In the genomic region with DNA sequence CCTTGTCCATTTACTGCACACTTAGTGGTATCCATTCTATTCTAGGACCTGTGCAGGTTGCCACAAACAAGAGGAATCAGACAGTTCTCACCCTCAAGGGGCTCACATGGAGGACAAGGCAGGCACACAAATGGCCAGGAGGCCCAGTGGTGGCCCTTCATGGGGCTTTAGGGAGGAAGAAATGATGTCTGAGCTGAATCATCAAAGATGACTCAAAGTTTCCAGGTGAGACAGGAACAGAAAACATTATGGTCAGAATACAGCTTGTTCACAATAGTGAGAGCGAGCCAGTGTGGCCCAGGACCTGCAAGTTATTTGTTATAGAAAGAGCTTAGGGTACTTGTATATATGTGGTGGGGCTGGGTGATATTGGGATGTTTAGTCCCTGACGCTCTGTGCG, we compare ENCODE assay signal across 11 cellular contexts. TPM values are rescaled to one million over a fixed set of nuclear protein-coding genes. Genes with fewer than 3 reads are reported as not detected.
DNase-seq lines count a peak whose midpoint lies in the region; ATAC-seq and TF ChIP-seq lines count a peak whose summit lies in the region.
"Had no signal": no experiment of that assay in that cellular context is flagged by ENCODE, and none has a peak within 500 bp of the region (broad histone marks: within the 10 kb centered on the region; RNA-seq: fewer than 3 reads in every experiment).

No MANE protein-coding gene starts in this region.

- H3K9me3 ChIP-seq in OCI-LY1 (ENCODE audit: low read length) (no peaks in the 10 kb centered on the region), iPS-20b (ENCODE audit: insufficient read depth, low read depth, low read length) (no peaks in the 10 kb centered on the region), colonic mucosa (no peaks in the 10 kb centered on the region)

- H3K27me3 ChIP-seq in OCI-LY1 (ENCODE audit: insufficient read depth, low read length) (no peaks in the 10 kb centered on the region), iPS-20b (ENCODE audit: insufficient read depth, low read length) (no peaks in the 10 kb centered on the region), colonic mucosa (no peaks in the 10 kb centered on the region)

- H3K4me3 ChIP-seq in GM12864 (ENCODE audit: low read depth, low read length): no peak overlapping the region
- H3K4me3 ChIP-seq in OCI-LY1 (ENCODE audit: low read depth, low read length, poor library complexity, severe bottlenecking): no peak overlapping the region
- H3K4me3 ChIP-seq in iPS-20b (ENCODE audit: low read length): no peak overlapping the region
- H3K4me3 ChIP-seq in colonic mucosa: no peak overlapping the region

- no peaks in the 10 kb centered on the region for H4K20me1 ChIP-seq in OCI-LY1 (ENCODE audit: insufficient read depth, low read length)

- DNase-seq in GM12864 (ENCODE audit: low read depth): peak; percentile 39
- no peak for DNase-seq in HT-29 (ENCODE audit: low spot score)
- DNase-seq in colonic mucosa: no peak
- DNase-seq in cardiac septum (ENCODE audit: low spot score): no peak
- DNase-seq: DMS79, NCI-H1436 treated with DMSO at 0.1 percent for 48 hours had no signal

- H3F3A ChIP-seq in OCI-LY1 (ENCODE audit: insufficient read depth, low read length): no peaks in the 10 kb centered on the region

- TF ChIP-seq CTCF in GM12864 (IDR thresholded peaks at IDR 0.05; ENCODE audit: low read depth, low read length, missing control alignments) (no peak), OCI-LY1 (IDR thresholded peaks at IDR 0.05; ENCODE audit: low read length) (no peak), colonic mucosa (IDR thresholded peaks at IDR 0.05) (no peak)

- H3K9ac ChIP-seq in OCI-LY1 (ENCODE audit: low read length) (no peak overlapping the region), iPS-20b (ENCODE audit: low read depth, low read length) (peak overlapping the region; percentile 35; the same call in 1 of the 2 replicates), colonic mucosa (ENCODE audit: low read depth in 2 of 2, low read length in 2 of 2) (no peak overlapping the region)

- no peak overlapping the region for H2AFZ ChIP-seq in OCI-LY1 (ENCODE audit: low read length)

- intact Hi-C loops in colonic mucosa (cut with DNase I): no loop called here
- intact Hi-C loops in cardiac septum (cut with DNase I): no loop called here

- no peak overlapping the region for H3K4me2 ChIP-seq in OCI-LY1 (ENCODE audit: low read length)

- H3K36me3 ChIP-seq in OCI-LY1 (ENCODE audit: insufficient read depth, low read length) (peaks cover 14% of the 10 kb centered on the region; the same call in 1 of the 2 replicates), iPS-20b (ENCODE audit: insufficient read depth, low read depth, low read length) (no peaks in the 10 kb centered on the region), colonic mucosa (no peaks in the 10 kb centered on the region)

- no peaks in the 10 kb centered on the region for H3K9me2 ChIP-seq in OCI-LY1 (ENCODE audit: low read depth, low read length)

- peaks cover 16% of the 10 kb centered on the region for H3K4me1 ChIP-seq in OCI-LY1 (ENCODE audit: insufficient read depth, low read length, severe bottlenecking)
- peaks cover 20% of the 10 kb centered on the region for H3K4me1 ChIP-seq in iPS-20b (ENCODE audit: insufficient read depth, low read length)
- no peaks in the 10 kb centered on the region for H3K4me1 ChIP-seq in colonic mucosa

- ATAC-seq in GM21515 (IDR thresholded peaks at IDR 0.05; ENCODE audit: unreplicated experiment): peak; percentile 55
- ATAC-seq in HG02623 (IDR thresholded peaks at IDR 0.05; ENCODE audit: unreplicated experiment): no peak

- H3K79me2 ChIP-seq in OCI-LY1 (ENCODE audit: insufficient read depth, low read length): no peaks in the 10 kb centered on the region

- H3K27ac ChIP-seq in OCI-LY1 (ENCODE audit: low read depth, low read length, poor library complexity, severe bottlenecking) (peak overlapping the region; percentile 42), iPS-20b (ENCODE audit: low read length) (no peak overlapping the region), colonic mucosa (no peak overlapping the region)

RNA-seq across cellular contexts. Expression of gene SHISAL2A, which starts 26.4 kb away (rescaled TPM):
- total RNA-seq in HT-29 (2014; rRNA removed; shearing (Covaris generic)): not detected in 2 replicates
- under 1 TPM in 1 of 2 donors, not detected in 1; 0.22 TPM for total RNA-seq in colonic mucosa
- total RNA-seq in cardiac septum: not detected
- total RNA-seq: H4 had no signal

RNA-seq across cellular contexts. Expression of gene COA7, which starts 38.8 kb away (rescaled TPM):
- 15.8 and 17.4 TPM in 2 replicates for total RNA-seq in HT-29 (2014; rRNA removed; shearing (Covaris generic))
- total RNA-seq in colonic mucosa: 10 to 100 TPM; 14.8 to 23.8 TPM
- 14.2 TPM for total RNA-seq in cardiac septum

RNA-seq across cellular contexts. Expression of gene GPX7, which starts 57.2 kb away (rescaled TPM):
- not detected in 2 replicates for total RNA-seq in HT-29 (2014; rRNA removed; shearing (Covaris generic))
- total RNA-seq in colonic mucosa: 1 to 10 TPM; 1.8 to 6.0 TPM
- 12.7 TPM for total RNA-seq in cardiac septum
